In the genomic region with DNA sequence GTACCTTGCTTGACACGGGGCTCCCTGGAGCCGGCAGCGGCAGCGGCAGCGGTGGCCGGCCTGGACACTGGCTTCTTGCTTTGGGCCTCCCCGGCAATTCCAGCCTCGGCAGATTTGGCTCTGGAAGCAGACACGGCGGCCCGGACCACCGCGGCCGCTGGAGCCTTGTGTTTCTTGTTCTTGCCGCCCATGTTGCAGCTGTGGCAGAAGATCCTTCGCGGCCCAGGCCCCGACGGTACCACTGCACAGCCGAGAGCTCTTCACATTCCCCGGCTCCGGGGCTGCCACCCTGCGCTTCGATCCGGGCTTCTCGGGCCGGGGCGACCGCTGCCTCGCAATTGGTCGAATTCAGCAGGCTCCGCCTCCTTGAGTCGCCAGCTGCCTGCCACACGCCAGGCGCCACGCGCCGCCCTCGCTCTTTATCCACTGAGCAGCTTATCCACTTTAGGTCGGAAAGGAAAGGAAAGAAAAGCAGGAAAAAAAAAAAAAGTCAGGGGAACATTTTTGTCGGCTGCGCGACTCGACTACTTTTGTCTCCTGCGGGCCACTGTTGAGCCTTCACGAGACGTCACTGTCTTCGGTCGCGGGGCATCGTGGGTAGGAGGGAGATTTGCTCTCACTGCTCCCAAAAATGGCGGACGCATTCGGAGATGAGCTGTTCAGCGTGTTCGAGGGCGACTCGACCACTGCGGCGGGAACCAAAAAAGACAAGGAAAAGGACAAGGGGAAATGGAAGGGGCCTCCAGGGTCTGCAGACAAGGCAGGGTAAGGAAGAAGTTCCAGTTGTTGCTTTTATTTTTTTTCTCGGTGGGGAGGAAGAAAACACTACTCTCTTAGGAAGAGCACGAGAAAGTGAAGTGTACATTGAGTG, we compare ENCODE assay signal across 8 cellular contexts. TPM values are rescaled to one million over a fixed set of nuclear protein-coding genes. Genes with fewer than 3 reads are reported as not detected.
DNase-seq lines count a peak whose midpoint lies in the region; ATAC-seq and TF ChIP-seq lines count a peak whose summit lies in the region.

A gene with protein sequence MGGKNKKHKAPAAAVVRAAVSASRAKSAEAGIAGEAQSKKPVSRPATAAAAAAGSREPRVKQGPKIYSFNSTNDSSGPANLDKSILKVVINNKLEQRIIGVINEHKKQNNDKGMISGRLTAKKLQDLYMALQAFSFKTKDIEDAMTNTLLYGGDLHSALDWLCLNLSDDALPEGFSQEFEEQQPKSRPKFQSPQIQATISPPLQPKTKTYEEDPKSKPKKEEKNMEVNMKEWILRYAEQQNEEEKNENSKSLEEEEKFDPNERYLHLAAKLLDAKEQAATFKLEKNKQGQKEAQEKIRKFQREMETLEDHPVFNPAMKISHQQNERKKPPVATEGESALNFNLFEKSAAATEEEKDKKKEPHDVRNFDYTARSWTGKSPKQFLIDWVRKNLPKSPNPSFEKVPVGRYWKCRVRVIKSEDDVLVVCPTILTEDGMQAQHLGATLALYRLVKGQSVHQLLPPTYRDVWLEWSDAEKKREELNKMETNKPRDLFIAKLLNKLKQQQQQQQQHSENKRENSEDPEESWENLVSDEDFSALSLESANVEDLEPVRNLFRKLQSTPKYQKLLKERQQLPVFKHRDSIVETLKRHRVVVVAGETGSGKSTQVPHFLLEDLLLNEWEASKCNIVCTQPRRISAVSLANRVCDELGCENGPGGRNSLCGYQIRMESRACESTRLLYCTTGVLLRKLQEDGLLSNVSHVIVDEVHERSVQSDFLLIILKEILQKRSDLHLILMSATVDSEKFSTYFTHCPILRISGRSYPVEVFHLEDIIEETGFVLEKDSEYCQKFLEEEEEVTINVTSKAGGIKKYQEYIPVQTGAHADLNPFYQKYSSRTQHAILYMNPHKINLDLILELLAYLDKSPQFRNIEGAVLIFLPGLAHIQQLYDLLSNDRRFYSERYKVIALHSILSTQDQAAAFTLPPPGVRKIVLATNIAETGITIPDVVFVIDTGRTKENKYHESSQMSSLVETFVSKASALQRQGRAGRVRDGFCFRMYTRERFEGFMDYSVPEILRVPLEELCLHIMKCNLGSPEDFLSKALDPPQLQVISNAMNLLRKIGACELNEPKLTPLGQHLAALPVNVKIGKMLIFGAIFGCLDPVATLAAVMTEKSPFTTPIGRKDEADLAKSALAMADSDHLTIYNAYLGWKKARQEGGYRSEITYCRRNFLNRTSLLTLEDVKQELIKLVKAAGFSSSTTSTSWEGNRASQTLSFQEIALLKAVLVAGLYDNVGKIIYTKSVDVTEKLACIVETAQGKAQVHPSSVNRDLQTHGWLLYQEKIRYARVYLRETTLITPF (N-terminal part only) (minus strand): TSS at position 312 of the 871 bp plus-strand sequence. CDS start 121 bp downstream, at position 191.
A gene (plus strand): TSS at position 607 of the 871 bp plus-strand sequence. CDS start 25 bp downstream, at position 632.

- intact Hi-C loops in Right ventricle myocardium inferior (cut with DNase I) (no loop called here), ovary (cut with DNase I) (no loop called here), thyroid gland (cut with DNase I) (loop anchor here (10.0 kb wide), 2 partner anchors 83 to 133 kb away; a partner anchor contains a TSS)

- DNase-seq in GM12864 (ENCODE audit: low read depth): peak; percentile 68
- peak; percentile 79 for DNase-seq in NCI-H1105 treated with DMSO at 0.1 percent for 48 hours (lab: John Stamatoyannopoulos, UW)
- DNase-seq in SKM-1 treated with dmso at 0.1 percent for 144 hours (lab: John Stamatoyannopoulos, UW; ENCODE audit: unreplicated experiment): peak; percentile 86
- DNase-seq in activated naive CD8-positive, alpha-beta T cell treated with anti-CD3 and anti-CD28 coated beads, Interleukin-2, amount 10 ng/mL, durations not matched to agents 7 days and 5 days: peak; percentile 92
- peak; percentile 96 for DNase-seq in Right ventricle myocardium inferior (ENCODE audit: missing footprints)
- DNase-seq in ovary: peak; percentile 87 to 92 (median 90)
- peak; percentile 95 for DNase-seq in thyroid gland

- peak within 1 kb of the TSS; percentile 79 for H3K4me3 ChIP-seq in GM12864 (ENCODE audit: low read depth, low read length)
- peak within 1 kb of the TSS; percentile 62 for H3K4me3 ChIP-seq in ovary
- peak within 1 kb of the TSS; percentile 41 to 87 (median 52) for H3K4me3 ChIP-seq in thyroid gland (replicated peaks in 1 of 3)

- H3K36me3 Mint-ChIP-seq in activated naive CD8-positive, alpha-beta T cell treated with anti-CD3 and anti-CD28 coated beads, Interleukin-2, amount 10 ng/mL, durations not matched to agents 7 days and 5 days: peaks cover 21% of the 10 kb centered on the region

- TF ChIP-seq EP300 in ovary (IDR thresholded peaks at IDR 0.05): no peak

- WGBS in ovary, 3 donors: 0% methylated on average over 62 of the region's 62 CpGs
- 0 to 1% methylated on average over 34 to 55 of the region's 62 CpGs for WGBS in thyroid gland, 2 donors

- H3K9me3 ChIP-seq in ovary (no peaks in the 10 kb centered on the region), thyroid gland (no peaks in the 10 kb centered on the region)

- H3K36me3 ChIP-seq in ovary (no peaks in the 10 kb centered on the region), thyroid gland (no peaks in the 10 kb centered on the region)

- peaks cover 5% of the 10 kb centered on the region for H3K4me1 ChIP-seq in ovary (ENCODE audit: insufficient read depth)
- H3K4me1 ChIP-seq in thyroid gland: peaks cover 44 to 56% of the 10 kb centered on the region in 2 donors

- H3K4me1 Mint-ChIP-seq in activated naive CD8-positive, alpha-beta T cell treated with anti-CD3 and anti-CD28 coated beads, Interleukin-2, amount 10 ng/mL, durations not matched to agents 7 days and 5 days: peaks cover 12% of the 10 kb centered on the region

- H3K27me3 Mint-ChIP-seq in activated naive CD8-positive, alpha-beta T cell treated with anti-CD3 and anti-CD28 coated beads, Interleukin-2, amount 10 ng/mL, durations not matched to agents 7 days and 5 days: no peaks in the 10 kb centered on the region

- H3K4me3 Mint-ChIP-seq in activated naive CD8-positive, alpha-beta T cell treated with anti-CD3 and anti-CD28 coated beads, Interleukin-2, amount 10 ng/mL, durations not matched to agents 7 days and 5 days: no peak within 1 kb of the TSS

- H3K27ac Mint-ChIP-seq in activated naive CD8-positive, alpha-beta T cell treated with anti-CD3 and anti-CD28 coated beads, Interleukin-2, amount 10 ng/mL, durations not matched to agents 7 days and 5 days: no peak within 1 kb of the TSS

- POLR2A ChIA-PET in activated naive CD8-positive, alpha-beta T cell treated with anti-CD3 and anti-CD28 coated beads, Interleukin-2, amount 10 ng/mL, durations not matched to agents 7 days and 5 days (lab: Charles Lee): interaction anchor here (0.6 to 1.7 kb wide), 17 partner anchors 9 to 793 kb away, joined by 3 to 4 read pairs (median 3); no protein-coding TSS in a partner anchor

- H3K27me3 ChIP-seq in ovary: no peaks in the 10 kb centered on the region
- no peaks in the 10 kb centered on the region for H3K27me3 ChIP-seq in thyroid gland

- H3K9me3 Mint-ChIP-seq in activated naive CD8-positive, alpha-beta T cell treated with anti-CD3 and anti-CD28 coated beads, Interleukin-2, amount 10 ng/mL, durations not matched to agents 7 days and 5 days: peaks cover 1% of the 10 kb centered on the region

- TF ChIP-seq POLR2A in ovary (IDR thresholded peaks at IDR 0.05): peak; percentile 29
- peak; percentile 55 to 93 for TF ChIP-seq POLR2A in thyroid gland (IDR thresholded peaks at IDR 0.05)

- ATAC-seq in HG02678 (IDR thresholded peaks at IDR 0.05; ENCODE audit: unreplicated experiment) (peak; percentile 95), Right ventricle myocardium inferior (peak; percentile 97)
- ATAC-seq in activated naive CD8-positive, alpha-beta T cell treated with anti-CD3 and anti-CD28 coated beads, Interleukin-2, amount 10 ng/mL, durations not matched to agents 7 days and 5 days (ENCODE audit: low read depth): peak; percentile 97

- H3K27ac ChIP-seq in ovary: peak within 1 kb of the TSS; percentile 90 to 96
- H3K27ac ChIP-seq in thyroid gland: peak within 1 kb of the TSS; percentile 91 to 95 (median 95)

- no peak for TF ChIP-seq CTCF in GM12864 (IDR thresholded peaks at IDR 0.05; ENCODE audit: low read depth, low read length, missing control alignments)
- TF ChIP-seq CTCF in ovary (IDR thresholded peaks at IDR 0.05): peak in 1 of 3 donors; percentile 35
- TF ChIP-seq CTCF in thyroid gland (IDR thresholded peaks at IDR 0.05): peak in 1 of 6 experiments; percentile 12

RNA-seq across cellular contexts. Expression of the first gene that starts in this region (rescaled TPM):
- total RNA-seq in activated naive CD8-positive, alpha-beta T cell treated with anti-CD3 and anti-CD28 coated beads, Interleukin-2, amount 10 ng/mL, durations not matched to agents 7 days and 5 days: 10 to 100 TPM; 17.4 to 18.9 TPM
- total RNA-seq in Right ventricle myocardium inferior: 19.8 TPM
- 10 to 100 TPM; 18.4 to 25.2 (median 21.5) TPM for total RNA-seq in ovary
- polyA plus RNA-seq in ovary: 10 to 100 TPM; 13.1 to 14.1 TPM
- total RNA-seq in thyroid gland: 10 to 100 TPM; 39.1 to 54.0 (median 47.0) TPM

RNA-seq across cellular contexts. Expression of the second gene that starts in this region (rescaled TPM):
- total RNA-seq in activated naive CD8-positive, alpha-beta T cell treated with anti-CD3 and anti-CD28 coated beads, Interleukin-2, amount 10 ng/mL, durations not matched to agents 7 days and 5 days: 10 to 100 TPM; 69.9 to 72.3 TPM
- 61.4 TPM for total RNA-seq in Right ventricle myocardium inferior
- total RNA-seq in ovary: 10 to 100 TPM; 56.8 to 65.3 (median 62.6) TPM
- 10 to 100 TPM; 24.3 to 39.1 TPM for polyA plus RNA-seq in ovary
- total RNA-seq in thyroid gland: 10 to 100 TPM; 86.3 to 94.4 (median 92.6) TPM

Comparison
In these comparisons a context has a peak if more than half of its experiments do, and no peak if none do; other contexts are left out.
1. Peak in every context shown above with its lines: DNase-seq, ATAC-seq, H3K4me3 ChIP-seq and H3K27ac ChIP-seq.